Comparison of ENCODE assay signal across 17 cellular contexts in the genomic region with DNA sequence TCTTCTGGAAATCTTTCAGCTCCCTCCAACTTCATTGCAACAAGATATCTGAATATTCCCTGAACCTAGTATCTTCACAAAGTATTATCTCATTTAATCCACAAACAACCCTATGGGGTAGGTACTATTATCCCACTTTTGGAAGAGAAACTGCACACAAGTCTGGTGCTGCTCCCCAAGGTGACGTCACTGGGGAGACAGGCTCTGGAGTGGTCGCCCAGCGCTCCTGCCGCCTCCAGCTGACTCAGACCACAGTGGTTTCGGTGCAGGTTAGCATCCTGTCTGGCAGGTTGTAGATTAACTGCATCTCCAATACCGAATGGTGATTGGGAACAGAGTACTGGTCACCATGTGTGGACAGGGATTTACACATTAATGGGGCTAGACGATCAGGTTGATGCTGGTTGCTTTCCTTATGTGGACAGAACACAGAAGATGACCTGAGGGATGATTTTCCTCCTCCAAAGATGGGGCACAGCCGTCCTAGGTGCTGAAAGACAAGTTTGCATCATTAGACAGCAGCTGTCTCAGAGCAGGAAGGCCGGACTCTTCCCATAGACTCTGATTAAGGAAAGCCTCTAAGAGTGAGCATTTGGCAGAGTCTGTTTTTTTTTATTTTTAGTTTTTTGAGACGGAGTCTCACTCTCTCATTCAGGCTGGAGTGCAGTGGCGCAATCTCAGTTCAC.
A peak's percentile ranks its signal among the peaks of the same experiment; 100 is the strongest.
DNase-seq lines count a peak whose midpoint lies in the region; ATAC-seq, FAIRE-seq and TF ChIP-seq lines count a peak whose summit lies in the region.
"Had no signal": no experiment of that assay in that cellular context is flagged by ENCODE, and none has a peak within 500 bp of the region (broad histone marks: within the 10 kb centered on the region; RNA-seq: fewer than 3 reads in every experiment).

No MANE protein-coding gene starts in this region.

- H3K27me3 ChIP-seq in K562 (ENCODE audit: control insufficient read depth in 2 of 2, insufficient read depth in 2 of 2, low read length in 2 of 2): no peaks in the 10 kb centered on the region
- H3K27me3 ChIP-seq in mesenchymal stem cell (ENCODE audit: control insufficient read depth in 1 of 2, insufficient read depth in 1 of 2, low read length in 2 of 2): no peaks in the 10 kb centered on the region
- H3K27me3 ChIP-seq: MG63 had no signal

- H3K9me3 Mint-ChIP-seq in activated naive CD8-positive, alpha-beta T cell treated with anti-CD3 and anti-CD28 coated beads, Interleukin-2, amount 50 U/mL, for 24 hours: no peaks in the 10 kb centered on the region
- no peaks in the 10 kb centered on the region for H3K9me3 Mint-ChIP-seq in activated naive CD8-positive, alpha-beta T cell treated with anti-CD3 and anti-CD28 coated beads for 36 hours
- H3K9me3 Mint-ChIP-seq: CD4-positive, CD25-positive, alpha-beta regulatory T cell had no signal

- no peak overlapping the region for H3K9ac ChIP-seq in K562 (ENCODE audit: insufficient read depth in 1 of 2, low read depth in 2 of 2, low read length in 2 of 2)
- no peak overlapping the region for H3K9ac ChIP-seq in mesenchymal stem cell (ENCODE audit: low read length)
- H3K9ac ChIP-seq: GM23248 had no signal

- H2BK120ac ChIP-seq in mesenchymal stem cell (ENCODE audit: low read depth, low read length): no peak overlapping the region

- H3K4me3 ChIP-seq in K562 (no peak overlapping the region), mesenchymal stem cell (ENCODE audit: insufficient read depth in 1 of 2, low read depth in 1 of 2, low read length in 2 of 2) (no peak overlapping the region)
- H3K4me3 ChIP-seq: A549, GM23248, MG63 had no signal

- H2BK15ac ChIP-seq in mesenchymal stem cell (ENCODE audit: low read depth, poor library complexity, severe bottlenecking): no peak overlapping the region

- no TSS peak for BruUV-seq in K562 (replicated peaks; lab: Mats Ljungman, UMichigan)

- H3K9me3 ChIP-seq in K562 (replicated peaks; ENCODE audit: control insufficient read depth, insufficient read depth, low read depth, low read length): no peaks in the 10 kb centered on the region
- no peaks in the 10 kb centered on the region for H3K9me3 ChIP-seq in mesenchymal stem cell (ENCODE audit: control insufficient read depth, low read length)
- H3K9me3 ChIP-seq: A549, MG63 had no signal

- no peak overlapping the region for H3K23ac ChIP-seq in mesenchymal stem cell (ENCODE audit: low read length in 2 of 2)

- DNase-seq in activated naive CD8-positive, alpha-beta T cell treated with anti-CD3 and anti-CD28 coated beads, Interleukin-2, amount 50 U/mL, for 24 hours: no peak
- DNase-seq in activated naive CD8-positive, alpha-beta T cell treated with anti-CD3 and anti-CD28 coated beads for 36 hours: no peak
- DNase-seq in K562 (ENCODE audit: extremely low read depth in 1 of 4, low spot score in 3 of 4) (no peak), mesenchymal stem cell (no peak), urothelium cell line (ENCODE audit: low spot score) (no peak), KBM-7 (no peak), iPS-NIHi7 (ENCODE audit: extremely low spot score) (no peak)
- DNase-seq: CD4-positive, CD25-positive, alpha-beta regulatory T cell; DMS53; GM23248; MG63; NCI-H1092 treated with DMSO at 0.1 percent for 48 hours; NCI-H1694; NCI-H446 had no signal

- H3K79me1 ChIP-seq in mesenchymal stem cell (replicated peaks; ENCODE audit: low read length, poor library complexity, severe bottlenecking): peaks cover 39% of the 10 kb centered on the region

- no peak overlapping the region for H3K4ac ChIP-seq in mesenchymal stem cell (ENCODE audit: low read depth in 1 of 2, low read length in 2 of 2)

- H3K27ac ChIP-seq in K562 (ENCODE audit: extremely low read depth, low read depth, low read length): no peak overlapping the region
- H3K27ac ChIP-seq in mesenchymal stem cell (ENCODE audit: low read length, poor library complexity, severe bottlenecking): peak overlapping the region; percentile 47
- H3K27ac ChIP-seq: A549, GM23248, RWPE1 had no signal

- TF ChIP-seq POLR2A in K562 (conservative IDR thresholded peaks at IDR 0.05): no peak

- H3K18ac ChIP-seq in mesenchymal stem cell (ENCODE audit: low read depth in 1 of 2, low read length in 2 of 2): no peak overlapping the region

- no peaks in the 10 kb centered on the region for H4K20me1 ChIP-seq in K562 (replicated peaks; ENCODE audit: control insufficient read depth, insufficient read depth, low read length)

- no peak overlapping the region for H3K4me3 Mint-ChIP-seq in activated naive CD8-positive, alpha-beta T cell treated with anti-CD3 and anti-CD28 coated beads, Interleukin-2, amount 50 U/mL, for 24 hours
- no peak overlapping the region for H3K4me3 Mint-ChIP-seq in activated naive CD8-positive, alpha-beta T cell treated with anti-CD3 and anti-CD28 coated beads for 36 hours
- H3K4me3 Mint-ChIP-seq: CD4-positive, CD25-positive, alpha-beta regulatory T cell had no signal

- intact Hi-C loops in K562 (cut with micrococcal nuclease): no loop called here

- H3K27me3 Mint-ChIP-seq in activated naive CD8-positive, alpha-beta T cell treated with anti-CD3 and anti-CD28 coated beads, Interleukin-2, amount 50 U/mL, for 24 hours: no peaks in the 10 kb centered on the region
- H3K27me3 Mint-ChIP-seq in activated naive CD8-positive, alpha-beta T cell treated with anti-CD3 and anti-CD28 coated beads for 36 hours: no peaks in the 10 kb centered on the region
- H3K27me3 Mint-ChIP-seq: CD4-positive, CD25-positive, alpha-beta regulatory T cell had no signal

- H3K14ac ChIP-seq in mesenchymal stem cell (ENCODE audit: low read length in 2 of 2): no peak overlapping the region

- H3K36me3 ChIP-seq in K562 (ENCODE audit: control insufficient read depth, insufficient read depth, low read length) (peaks cover 86% of the 10 kb centered on the region), mesenchymal stem cell (ENCODE audit: control insufficient read depth in 1 of 2, insufficient read depth in 2 of 2, low read depth in 1 of 2, low read length in 2 of 2) (peaks cover 69 to 84% of the 10 kb centered on the region in 2 experiments)
- H3K36me3 ChIP-seq: MG63 had no signal

- no peak for TF ChIP-seq RAD21 in K562 (CRISPR knock-in tag; conservative IDR thresholded peaks at IDR 0.05 in 1 of 2, IDR thresholded peaks at IDR 0.05 in 1 of 2)

- WGBS in K562 (ENCODE audit: insufficient coverage, low coverage, missing lambda C conversion rate): 88% methylated on average over 11 of the region's 11 CpGs
- 98% methylated on average over 9 of the region's 11 CpGs for WGBS in mesenchymal stem cell

- peak overlapping the region; percentile 72 for H2AK5ac ChIP-seq in mesenchymal stem cell (ENCODE audit: low read length, severe bottlenecking)

- no peak overlapping the region for H2BK12ac ChIP-seq in mesenchymal stem cell (ENCODE audit: low read length in 2 of 2)

- CTCF ChIA-PET in K562 (lab: Yijun Ruan, JAX; ENCODE audit: low intra/inter-chr PET ratio): no interaction called here

- POLR2A ChIA-PET in K562 (lab: Yijun Ruan, JAX): interaction anchor here (0.6 to 0.8 kb wide), 3 partner anchors 9 to 304 kb away, joined by 3 to 4 read pairs (median 3); no protein-coding TSS in a partner anchor

- peaks cover 8% of the 10 kb centered on the region for H3K4me1 Mint-ChIP-seq in activated naive CD8-positive, alpha-beta T cell treated with anti-CD3 and anti-CD28 coated beads, Interleukin-2, amount 50 U/mL, for 24 hours
- peaks cover 9% of the 10 kb centered on the region for H3K4me1 Mint-ChIP-seq in activated naive CD8-positive, alpha-beta T cell treated with anti-CD3 and anti-CD28 coated beads for 36 hours
- H3K4me1 Mint-ChIP-seq: CD4-positive, CD25-positive, alpha-beta regulatory T cell had no signal

- H3K4me1 ChIP-seq in K562 (replicated peaks in 1 of 2; ENCODE audit: control insufficient read depth in 2 of 2, insufficient read depth in 2 of 2, low read length in 2 of 2): peaks cover 0 to 3% of the 10 kb centered on the region in 2 experiments; a peak in 1 of 5 replicates
- peaks cover 35% of the 10 kb centered on the region for H3K4me1 ChIP-seq in mesenchymal stem cell (ENCODE audit: control insufficient read depth, insufficient read depth, low read depth, low read length)
- H3K4me1 ChIP-seq: A549 had no signal

- no peak overlapping the region for H2BK5ac ChIP-seq in mesenchymal stem cell (ENCODE audit: low read depth, low read length, poor library complexity, severe bottlenecking)

- no peaks in the 10 kb centered on the region for H3K79me2 ChIP-seq in K562 (ENCODE audit: control insufficient read depth, insufficient read depth, low read length)

- in situ Hi-C loops in K562 (cut with MboI): no loop called here
- in situ Hi-C loops in KBM-7 (cut with MboI; ENCODE audit: low pct_unique_long_range_greater_than_20kb, low sequenced_read_pairs): no loop called here

- ATAC-seq in activated naive CD8-positive, alpha-beta T cell treated with anti-CD3 and anti-CD28 coated beads, Interleukin-2, amount 50 U/mL, for 24 hours: no peak
- no peak for ATAC-seq in K562
- ATAC-seq: A549 had no signal

- H4K8ac ChIP-seq in mesenchymal stem cell (ENCODE audit: low read length): no peak overlapping the region

- peaks cover 46% of the 10 kb centered on the region for H3K36me3 Mint-ChIP-seq in activated naive CD8-positive, alpha-beta T cell treated with anti-CD3 and anti-CD28 coated beads, Interleukin-2, amount 50 U/mL, for 24 hours (ENCODE audit: low read depth)
- H3K36me3 Mint-ChIP-seq in activated naive CD8-positive, alpha-beta T cell treated with anti-CD3 and anti-CD28 coated beads for 36 hours: peaks cover 33% of the 10 kb centered on the region

- H2AFZ ChIP-seq in K562 (ENCODE audit: low read depth, low read length) (no peak overlapping the region), mesenchymal stem cell (ENCODE audit: low read depth, low read length) (no peak overlapping the region)
- H2AFZ ChIP-seq: GM23248 had no signal

- TF ChIP-seq CTCF in K562 (IDR thresholded peaks at IDR 0.05 in 2 of 3, conservative IDR thresholded peaks at IDR 0.05 in 1 of 3; ENCODE audit: insufficient read depth in 2 of 3, low read depth in 1 of 3, low read length in 3 of 3): no peak

- FAIRE-seq in K562 (lab: Jason Lieb, UNC) (no peak), urothelium cell line (lab: Jason Lieb, UNC) (peak; percentile 96)
- FAIRE-seq: A549, GM19239 had no signal

- TF ChIP-seq EP300 in K562 (IDR thresholded peaks at IDR 0.05; ENCODE audit: low read length): no peak

- no peak overlapping the region for H3K4me2 ChIP-seq in K562 (ENCODE audit: insufficient read depth, low read length)
- H3K4me2 ChIP-seq in mesenchymal stem cell (ENCODE audit: low read length, poor library complexity, severe bottlenecking): no peak overlapping the region
- H3K4me2 ChIP-seq: A549 had no signal

- H4K91ac ChIP-seq in mesenchymal stem cell (ENCODE audit: low read length): no peak overlapping the region

- peak overlapping the region; percentile 52 for H3K27ac Mint-ChIP-seq in activated naive CD8-positive, alpha-beta T cell treated with anti-CD3 and anti-CD28 coated beads, Interleukin-2, amount 50 U/mL, for 24 hours
- no peak overlapping the region for H3K27ac Mint-ChIP-seq in activated naive CD8-positive, alpha-beta T cell treated with anti-CD3 and anti-CD28 coated beads for 36 hours

- no peaks in the 10 kb centered on the region for H3K9me1 ChIP-seq in K562 (ENCODE audit: control insufficient read depth, insufficient read depth, low read length)

TF ChIP-seq in K562, 482 proteins besides CTCF, POLR2A, EP300 and RAD21 (continues in another document):
- TF ChIP-seq KAT7 (CRISPR knock-in tag; IDR thresholded peaks at IDR 0.05; ENCODE audit: borderline replicate concordance): no peak
- no peak for TF ChIP-seq ZBTB1 (CRISPR knock-in tag; IDR thresholded peaks at IDR 0.05; ENCODE audit: borderline replicate concordance, low read depth)
